In genomic region chr5:65262590-65263189, GRCh38 we compare ENCODE assay signal across 10 cellular contexts.
A peak's percentile ranks its signal among the peaks of the same experiment; 100 is the strongest.
DNase-seq lines count a peak whose midpoint lies in the region; TF ChIP-seq lines count a peak whose summit lies in the region.
"Had no signal": no experiment of that assay in that cellular context is flagged by ENCODE, and none has a peak within 500 bp of the region (broad histone marks: within the 10 kb centered on the region; RNA-seq: fewer than 3 reads in every experiment).

No MANE protein-coding gene starts in this region.

- no peak overlapping the region for H2BK15ac ChIP-seq in mesenchymal stem cell (ENCODE audit: low read depth, poor library complexity, severe bottlenecking)

- H3K18ac ChIP-seq in mesenchymal stem cell (ENCODE audit: low read depth in 1 of 2, low read length in 2 of 2), result no peak overlapping the region

- H3K79me1 ChIP-seq in mesenchymal stem cell (replicated peaks; ENCODE audit: low read length, poor library complexity, severe bottlenecking), result no peaks in the 10 kb centered on the region

- no peak overlapping the region for H3K4me2 ChIP-seq in mesenchymal stem cell (ENCODE audit: low read length, poor library complexity, severe bottlenecking)

- POLR2A ChIA-PET in activated CD4-positive, alpha-beta memory T cell treated with anti-CD3 and anti-CD28 coated beads for 36 hours (lab: Charles Lee), result no interaction called here

- H3K27ac ChIP-seq in mesenchymal stem cell (ENCODE audit: low read length, poor library complexity, severe bottlenecking), result no peak overlapping the region

- H3K27me3 ChIP-seq in mesenchymal stem cell (ENCODE audit: control insufficient read depth in 1 of 2, insufficient read depth in 1 of 2, low read length in 2 of 2), result no peaks in the 10 kb centered on the region

- no peaks in the 10 kb centered on the region for H3K27me3 Mint-ChIP-seq in chondrocyte (ENCODE audit: low read depth)
- H3K27me3 Mint-ChIP-seq in activated CD4-positive, alpha-beta memory T cell treated with anti-CD3 and anti-CD28 coated beads for 36 hours, result peaks cover 5% of the 10 kb centered on the region

- peaks cover 4% of the 10 kb centered on the region for H3K4me1 ChIP-seq in mesenchymal stem cell (ENCODE audit: control insufficient read depth, insufficient read depth, low read depth, low read length)

- no peak overlapping the region for H2BK12ac ChIP-seq in mesenchymal stem cell (ENCODE audit: low read length in 2 of 2)

- CTCF ChIA-PET in activated CD4-positive, alpha-beta memory T cell treated with anti-CD3 and anti-CD28 coated beads for 36 hours (lab: Charles Lee), result no interaction called here

- H2BK120ac ChIP-seq in mesenchymal stem cell (ENCODE audit: low read depth, low read length), result no peak overlapping the region

- H2AK5ac ChIP-seq in mesenchymal stem cell (ENCODE audit: low read length, severe bottlenecking), result no peak overlapping the region

- TF ChIP-seq CTCF in AG09319 (IDR thresholded peaks at IDR 0.05; ENCODE audit: low read depth, low read length) (no peak), chondrocyte (IDR thresholded peaks at IDR 0.05) (no peak), GM20000 (IDR thresholded peaks at IDR 0.05; ENCODE audit: extremely low read depth, missing control alignments) (no peak)

- H2BK5ac ChIP-seq in mesenchymal stem cell (ENCODE audit: low read depth, low read length, poor library complexity, severe bottlenecking), result no peak overlapping the region

- no peak overlapping the region for H3K14ac ChIP-seq in mesenchymal stem cell (ENCODE audit: low read length in 2 of 2)

- H3K4ac ChIP-seq in mesenchymal stem cell (ENCODE audit: low read depth in 1 of 2, low read length in 2 of 2), result no peak overlapping the region

- intact Hi-C loops in activated CD4-positive, alpha-beta memory T cell treated with anti-CD3 and anti-CD28 coated beads for 36 hours (cut with micrococcal nuclease), result no loop called here

- no peaks in the 10 kb centered on the region for H3K9me3 ChIP-seq in mesenchymal stem cell (ENCODE audit: control insufficient read depth, low read length)

- H3K36me3 Mint-ChIP-seq in chondrocyte (ENCODE audit: low read depth), result peaks cover 17% of the 10 kb centered on the region
- no peaks in the 10 kb centered on the region for H3K36me3 Mint-ChIP-seq in activated CD4-positive, alpha-beta memory T cell treated with anti-CD3 and anti-CD28 coated beads for 36 hours

- H4K91ac ChIP-seq in mesenchymal stem cell (ENCODE audit: low read length), result no peak overlapping the region

- 60% methylated on average over 6 of the region's 7 CpGs for WGBS in mesenchymal stem cell

- peak overlapping the region in 1 of 2 experiments; percentile 36 for H3K4me3 ChIP-seq in mesenchymal stem cell (ENCODE audit: insufficient read depth in 1 of 2, low read depth in 1 of 2, low read length in 2 of 2)

- H2AFZ ChIP-seq in mesenchymal stem cell (ENCODE audit: low read depth, low read length), result no peak overlapping the region

- H3K9ac ChIP-seq in mesenchymal stem cell (ENCODE audit: low read length), result peak overlapping the region; percentile 61

- peak; percentile 54 for DNase-seq in AG09319 (ENCODE audit: extremely low read depth, low read depth)
- DNase-seq in Kasumi-1 (lab: John Stamatoyannopoulos, UW), result peak; percentile 64 to 66
- no peak for DNase-seq in chondrocyte (ENCODE audit: low spot score)
- peak; percentile 65 for DNase-seq in mesenchymal stem cell
- no peak for DNase-seq in activated CD4-positive, alpha-beta memory T cell treated with anti-CD3 and anti-CD28 coated beads for 36 hours
- DNase-seq in effector CD8-positive, alpha-beta T cell (lab: John Stamatoyannopoulos, UW), result no peak
- DNase-seq in GM20000 (ENCODE audit: low spot score), result no peak
- DNase-seq in SIG-M5 (lab: John Stamatoyannopoulos, UW), result no peak
- DNase-seq: Calu3, NCI-H187 had no signal

- no peak overlapping the region for H3K23ac ChIP-seq in mesenchymal stem cell (ENCODE audit: low read length in 2 of 2)

- peaks cover 32% of the 10 kb centered on the region for H3K4me1 Mint-ChIP-seq in chondrocyte (ENCODE audit: low read depth)
- no peaks in the 10 kb centered on the region for H3K4me1 Mint-ChIP-seq in activated CD4-positive, alpha-beta memory T cell treated with anti-CD3 and anti-CD28 coated beads for 36 hours (ENCODE audit: low read depth)

- peak overlapping the region; percentile 89 for H3K27ac Mint-ChIP-seq in chondrocyte (ENCODE audit: unreplicated experiment)
- H3K27ac Mint-ChIP-seq in activated CD4-positive, alpha-beta memory T cell treated with anti-CD3 and anti-CD28 coated beads for 36 hours, result no peak overlapping the region

- H3K36me3 ChIP-seq in mesenchymal stem cell (ENCODE audit: control insufficient read depth in 1 of 2, insufficient read depth in 2 of 2, low read depth in 1 of 2, low read length in 2 of 2), result peaks cover 3 to 37% of the 10 kb centered on the region in 2 experiments

- no peaks in the 10 kb centered on the region for H3K9me3 Mint-ChIP-seq in chondrocyte (ENCODE audit: low read depth)
- no peaks in the 10 kb centered on the region for H3K9me3 Mint-ChIP-seq in activated CD4-positive, alpha-beta memory T cell treated with anti-CD3 and anti-CD28 coated beads for 36 hours

- no peak overlapping the region for H4K8ac ChIP-seq in mesenchymal stem cell (ENCODE audit: low read length)

- H3K4me3 Mint-ChIP-seq in chondrocyte (ENCODE audit: unreplicated experiment), result peak overlapping the region; percentile 48
- no peak overlapping the region for H3K4me3 Mint-ChIP-seq in activated CD4-positive, alpha-beta memory T cell treated with anti-CD3 and anti-CD28 coated beads for 36 hours

Comparison
In these comparisons a context has a peak if more than half of its experiments do, and no peak if none do; other contexts are left out.
1. DNase-seq: peak in AG09319 (single experiment), Kasumi-1 (2 of 2) and mesenchymal stem cell (single experiment); none in chondrocyte (single experiment), activated CD4-positive, alpha-beta memory T cell treated with anti-CD3 and anti-CD28 coated beads for 36 hours (single experiment), effector CD8-positive, alpha-beta T cell (single experiment), GM20000 (single experiment) and SIG-M5 (single experiment).